ENCODE assay signal across 17 cellular contexts in the genomic region with DNA sequence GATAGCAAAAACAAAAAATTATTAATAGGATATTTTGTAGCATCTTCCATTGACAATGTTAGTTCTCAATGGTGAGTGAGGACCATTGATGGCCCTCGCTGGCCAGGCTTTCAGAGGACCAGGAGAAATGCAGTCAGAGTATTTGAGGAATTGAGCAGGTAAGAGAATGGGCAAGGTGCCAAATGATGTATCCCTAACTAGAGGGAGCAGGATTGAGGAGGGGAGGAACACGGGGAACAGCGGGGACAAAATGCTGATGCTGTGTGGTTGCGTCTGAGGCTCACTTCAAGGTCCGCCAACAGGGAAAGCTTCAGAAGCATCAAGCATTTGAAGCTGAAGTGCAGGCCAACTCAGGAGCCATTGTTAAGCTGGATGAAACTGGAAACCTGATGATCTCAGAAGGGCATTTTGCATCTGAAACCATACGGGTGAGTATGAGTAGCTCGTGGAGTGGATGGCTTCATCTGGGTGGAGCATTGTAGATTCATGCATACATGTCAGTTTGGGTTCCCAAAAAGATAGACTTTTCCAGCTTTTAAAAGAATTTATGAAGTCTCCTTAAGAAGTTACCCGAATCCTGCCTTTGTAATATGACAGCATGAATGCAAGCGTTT. TPM values are rescaled to one million over a fixed set of nuclear protein-coding genes. Genes with fewer than 3 reads are reported as not detected.
A peak's percentile ranks its signal among the peaks of the same experiment; 100 is the strongest.
DNase-seq lines count a peak whose midpoint lies in the region; ATAC-seq and TF ChIP-seq lines count a peak whose summit lies in the region.
"Had no signal": no experiment of that assay in that cellular context is flagged by ENCODE, and none has a peak within 500 bp of the region (broad histone marks: within the 10 kb centered on the region; RNA-seq: fewer than 3 reads in every experiment).

No MANE protein-coding gene starts in this region.

- 84% methylated on average over 9 of the region's 9 CpGs for WGBS in endodermal cell (ENCODE audit: insufficient coverage in 1 of 2, insufficient read length in 1 of 2), 2 experiments

- H3K4me3 ChIP-seq in Caco-2 (ENCODE audit: low read depth, low read length) (no peak overlapping the region), endodermal cell (ENCODE audit: low read length) (no peak overlapping the region)
- H3K4me3 ChIP-seq: gastrocnemius medialis, psoas muscle, tibial nerve had no signal

- intact Hi-C loops in Caco-2 (cut with micrococcal nuclease; ENCODE audit: unreplicated experiment), result no loop called here

- H3K27ac ChIP-seq in endodermal cell (ENCODE audit: low read depth, low read length), result no peak overlapping the region
- H3K27ac ChIP-seq: gastrocnemius medialis, psoas muscle, tibial nerve had no signal

- H3K36me3 Mint-ChIP-seq in activated T-helper 17 cell treated with anti-CD3 and anti-CD28 coated beads, Interleukin-2, amount 50 U/mL, for 72 hours (ENCODE audit: low read depth), result peaks cover 93% of the 10 kb centered on the region
- H3K36me3 Mint-ChIP-seq in Caco-2 (ENCODE audit: insufficient read depth, unreplicated experiment) (peaks cover 91% of the 10 kb centered on the region), endodermal cell (ENCODE audit: low read depth) (peaks cover 63% of the 10 kb centered on the region)

- H3K36me3 ChIP-seq in Caco-2 (ENCODE audit: control insufficient read depth, insufficient read depth, low read length), result no peaks in the 10 kb centered on the region; the same call in 1 of the 2 replicates
- peaks cover 81% of the 10 kb centered on the region for H3K36me3 ChIP-seq in endodermal cell (ENCODE audit: control insufficient read depth, insufficient read depth, low read length)

- POLR2A ChIA-PET in Caco-2 (lab: Charles Lee), result interaction anchor here (0.7 kb wide), 1 partner anchor 16 kb away, joined by 4 read pairs; the partner anchor contains the start of gene SPTAN1

- no peaks in the 10 kb centered on the region for H3K9me3 Mint-ChIP-seq in activated T-helper 17 cell treated with anti-CD3 and anti-CD28 coated beads, Interleukin-2, amount 50 U/mL, for 72 hours
- H3K9me3 Mint-ChIP-seq in Caco-2 (ENCODE audit: unreplicated experiment) (no peaks in the 10 kb centered on the region), endodermal cell (no peaks in the 10 kb centered on the region)
- H3K9me3 Mint-ChIP-seq: central memory CD8-positive, alpha-beta T cell; natural killer cell treated with Interleukin-12 subunit alpha and Interleukin-12 subunit beta and Interleukin-15 and Interleukin-18, amount 100 ng/mL, for 72 hours had no signal

- CTCF ChIA-PET in Caco-2 (lab: Charles Lee), result no interaction called here

- no peak overlapping the region for H3K4me3 Mint-ChIP-seq in activated T-helper 17 cell treated with anti-CD3 and anti-CD28 coated beads, Interleukin-2, amount 50 U/mL, for 72 hours
- H3K4me3 Mint-ChIP-seq in Caco-2 (ENCODE audit: unreplicated experiment), result no peak overlapping the region
- H3K4me3 Mint-ChIP-seq in endodermal cell, result no peak overlapping the region
- H3K4me3 Mint-ChIP-seq: central memory CD8-positive, alpha-beta T cell; natural killer cell treated with Interleukin-12 subunit alpha and Interleukin-12 subunit beta and Interleukin-15 and Interleukin-18, amount 100 ng/mL, for 72 hours had no signal

- no TSS peak for BruUV-seq in Caco-2 (replicated peaks; lab: Mats Ljungman, UMichigan)

- ATAC-seq in activated T-helper 17 cell treated with anti-CD3 and anti-CD28 coated beads, Interleukin-2, amount 50 U/mL, for 72 hours (replicated peaks), result peak; percentile 78
- ATAC-seq in HG03439 (IDR thresholded peaks at IDR 0.05; ENCODE audit: unreplicated experiment), result no peak
- ATAC-seq: gastrocnemius medialis; natural killer cell treated with Interleukin-12 subunit alpha and Interleukin-12 subunit beta and Interleukin-15 and Interleukin-18, amount 100 ng/mL, for 72 hours; psoas muscle had no signal

- H3K27me3 ChIP-seq in Caco-2 (replicated peaks; ENCODE audit: control insufficient read depth, insufficient read depth, low read length) (no peaks in the 10 kb centered on the region), endodermal cell (ENCODE audit: control insufficient read depth, insufficient read depth, low read length, poor library complexity, severe bottlenecking) (no peaks in the 10 kb centered on the region)
- H3K27me3 ChIP-seq: gastrocnemius medialis, tibial nerve had no signal

- peaks cover 21% of the 10 kb centered on the region for H3K4me1 Mint-ChIP-seq in activated T-helper 17 cell treated with anti-CD3 and anti-CD28 coated beads, Interleukin-2, amount 50 U/mL, for 72 hours
- no peaks in the 10 kb centered on the region for H3K4me1 Mint-ChIP-seq in Caco-2 (ENCODE audit: low read depth, unreplicated experiment)
- H3K4me1 Mint-ChIP-seq in endodermal cell, result no peaks in the 10 kb centered on the region

- no peaks in the 10 kb centered on the region for H3K27me3 Mint-ChIP-seq in activated T-helper 17 cell treated with anti-CD3 and anti-CD28 coated beads, Interleukin-2, amount 50 U/mL, for 72 hours
- H3K27me3 Mint-ChIP-seq in Caco-2 (ENCODE audit: insufficient read depth, unreplicated experiment) (no peaks in the 10 kb centered on the region), endodermal cell (ENCODE audit: insufficient read depth) (no peaks in the 10 kb centered on the region)
- H3K27me3 Mint-ChIP-seq: central memory CD8-positive, alpha-beta T cell; natural killer cell treated with Interleukin-12 subunit alpha and Interleukin-12 subunit beta and Interleukin-15 and Interleukin-18, amount 100 ng/mL, for 72 hours had no signal

- no peaks in the 10 kb centered on the region for H3K9me3 ChIP-seq in Caco-2
- no peaks in the 10 kb centered on the region for H3K9me3 ChIP-seq in endodermal cell (ENCODE audit: control insufficient read depth, low read length)
- H3K9me3 ChIP-seq: gastrocnemius medialis, psoas muscle, tibial nerve had no signal

- DNase-seq in DMS53 (lab: John Stamatoyannopoulos, UW), result peak; percentile 56
- no peak for DNase-seq in DMS53 treated with DMSO at 0.1 percent for 48 hours (lab: John Stamatoyannopoulos, UW; ENCODE audit: unreplicated experiment)
- peak; percentile 0 to 3 for DNase-seq in NCI-H187 (lab: John Stamatoyannopoulos, UW)
- DNase-seq in iPS-NIHi11 (ENCODE audit: low spot score), result peak; percentile 30
- no peak for DNase-seq in Caco-2
- no peak for DNase-seq in endodermal cell
- DNase-seq: 8988T; activated CD4-positive, alpha-beta T cell treated with anti-CD3 and anti-CD28 coated beads for 4 hours; gastrocnemius medialis; NCI-H2227 treated with DMSO at 0.1 percent for 48 hours; psoas muscle; SIG-M5 had no signal

- H3K9ac ChIP-seq in endodermal cell (ENCODE audit: extremely low read depth, low read length, poor library complexity, severe bottlenecking), result no peak overlapping the region

- H3K4me1 ChIP-seq in Caco-2, result no peaks in the 10 kb centered on the region
- H3K4me1 ChIP-seq in endodermal cell (ENCODE audit: control insufficient read depth, insufficient read depth, low read length), result no peaks in the 10 kb centered on the region
- H3K4me1 ChIP-seq: gastrocnemius medialis, psoas muscle had no signal

- peak overlapping the region; percentile 34 for H3K27ac Mint-ChIP-seq in activated T-helper 17 cell treated with anti-CD3 and anti-CD28 coated beads, Interleukin-2, amount 50 U/mL, for 72 hours
- H3K27ac Mint-ChIP-seq in Caco-2 (ENCODE audit: unreplicated experiment) (no peak overlapping the region), endodermal cell (no peak overlapping the region)

- TF ChIP-seq CTCF in Caco-2 (IDR thresholded peaks at IDR 0.05; ENCODE audit: insufficient read depth in 1 of 2, low read depth in 1 of 2, low read length in 1 of 2, severe bottlenecking in 1 of 2, unreplicated experiment in 1 of 2), result no peak
- TF ChIP-seq CTCF in endodermal cell (conservative IDR thresholded peaks at IDR 0.05), result no peak

RNA-seq across cellular contexts. Expression of gene SPTAN1, which starts 16.2 kb away (rescaled TPM):
- 100 to 1,000 TPM; 294 to 337 TPM for total RNA-seq in activated T-helper 17 cell treated with anti-CD3 and anti-CD28 coated beads, Interleukin-2, amount 50 U/mL, for 72 hours
- 407 and 408 TPM in 2 replicates for total RNA-seq in Caco-2 (2022)
- 100 to 1,000 TPM; 309 to 319 TPM for total RNA-seq in endodermal cell
- polyA plus RNA-seq in endodermal cell (2013, experiment 1 of 2), result 190 TPM
- 174 TPM for polyA plus RNA-seq in endodermal cell (2013, experiment 2 of 2)

Comparison
In these comparisons a context has a peak if more than half of its experiments do, and no peak if none do; other contexts are left out.
1. DNase-seq: peak in DMS53 (single experiment), NCI-H187 (2 of 2) and iPS-NIHi11 (single experiment); none in DMS53 treated with DMSO at 0.1 percent for 48 hours (single experiment), Caco-2 (0 of 2) and endodermal cell (single experiment).